Comparison of ENCODE assay signal across 1 cellular context in the genomic region with DNA sequence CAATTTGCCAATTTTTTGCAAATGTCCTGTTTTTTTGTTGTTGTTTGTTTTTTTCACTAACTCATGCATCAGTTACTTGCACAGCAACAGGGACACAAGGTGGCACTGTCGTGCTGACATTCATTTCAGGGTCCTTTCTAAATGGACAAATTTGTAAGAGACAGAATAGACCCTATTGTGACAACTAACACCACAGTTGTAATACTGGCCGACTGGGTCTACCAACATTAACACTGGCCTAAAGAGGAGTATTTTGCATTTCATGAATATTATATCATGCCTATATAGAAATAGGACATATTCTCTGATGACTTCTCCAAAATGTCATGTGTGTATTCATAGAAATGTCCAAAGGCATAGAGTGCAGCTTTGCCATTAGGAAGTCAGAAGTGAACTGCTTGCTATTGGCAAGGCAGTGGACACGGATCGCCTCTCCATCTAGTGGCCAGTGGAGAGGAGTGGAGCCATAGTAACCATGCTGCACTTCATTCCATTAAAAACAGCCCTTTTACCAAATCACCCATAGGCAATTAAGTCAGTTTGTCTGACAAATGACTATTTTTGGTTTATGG.
TF ChIP-seq lines count a peak whose summit lies in the region.

No MANE protein-coding gene starts in this region.

TF ChIP-seq in H1, 55 proteins besides CTCF, POLR2A, EP300 and RAD21:
- no peak for TF ChIP-seq CEBPB (IDR thresholded peaks at IDR 0.05; ENCODE audit: low read depth, low read length)
- no peak for TF ChIP-seq RBBP5 (IDR thresholded peaks at IDR 0.05; ENCODE audit: borderline replicate concordance, low read depth, low read length)
- TF ChIP-seq GABPA (IDR thresholded peaks at IDR 0.05; ENCODE audit: borderline replicate concordance, insufficient read depth, low read length): no peak
- TF ChIP-seq TAF1 (IDR thresholded peaks at IDR 0.05; ENCODE audit: low read depth, low read length): no peak
- no peak for TF ChIP-seq CREB1 (IDR thresholded peaks at IDR 0.05)
- TF ChIP-seq KDM1A (IDR thresholded peaks at IDR 0.05; ENCODE audit: borderline replicate concordance, low read length): no peak
